ENCODE assay signal across 12 cellular contexts in the genomic region with DNA sequence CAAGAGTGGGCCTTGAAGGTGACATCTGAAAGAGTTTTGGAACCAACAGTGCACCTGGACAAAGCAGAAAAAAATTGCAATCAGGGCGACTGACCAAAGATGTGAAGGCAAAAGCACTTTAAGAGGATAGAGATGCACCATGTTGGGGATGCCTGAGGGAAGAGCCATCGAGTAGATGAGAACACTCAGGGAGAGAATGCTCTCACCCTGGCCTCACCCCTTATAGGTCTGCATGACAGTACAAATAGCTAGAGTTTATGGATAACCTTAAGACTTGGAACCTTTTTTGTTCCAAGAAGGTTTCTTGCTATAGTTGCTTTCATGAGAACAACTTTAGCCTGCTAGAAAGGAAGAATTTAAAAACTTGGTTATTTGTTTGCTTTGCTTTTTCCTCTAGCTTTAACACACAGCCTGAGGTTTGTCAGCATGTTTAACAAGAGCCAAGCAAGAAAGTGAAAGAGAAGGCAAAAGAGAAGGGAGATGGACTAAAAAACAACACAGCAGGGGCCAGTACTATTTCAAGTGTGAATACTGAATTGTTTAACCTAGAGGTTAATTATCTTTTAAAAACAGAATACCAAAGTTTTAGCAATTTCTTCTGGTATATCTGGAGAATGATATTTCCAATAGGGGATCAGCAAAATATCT.
DNase-seq lines count a peak whose midpoint lies in the region; ATAC-seq and TF ChIP-seq lines count a peak whose summit lies in the region.
"Had no signal": no experiment of that assay in that cellular context is flagged by ENCODE, and none has a peak within 500 bp of the region (broad histone marks: within the 10 kb centered on the region; RNA-seq: fewer than 3 reads in every experiment).

No MANE protein-coding gene starts in this region.

- H2AK5ac ChIP-seq in neuronal stem cell (ENCODE audit: low read depth, low read length): no peak overlapping the region

- H3K27me3 Mint-ChIP-seq in WTC11 (ENCODE audit: low read depth): no peaks in the 10 kb centered on the region; the same call in 1 of the 2 replicates

- no peaks in the 10 kb centered on the region for H3K36me3 ChIP-seq in neuronal stem cell (replicated peaks in 1 of 2; ENCODE audit: control insufficient read depth in 2 of 2, insufficient read depth in 2 of 2, low read length in 2 of 2)

- peaks cover 5 to 13% of the 10 kb centered on the region in 2 donors for H3K4me1 ChIP-seq in neuronal stem cell (ENCODE audit: control insufficient read depth in 2 of 2, insufficient read depth in 1 of 2, low read depth in 1 of 2, low read length in 2 of 2)

- ATAC-seq in GM19023 (IDR thresholded peaks at IDR 0.05; ENCODE audit: unreplicated experiment): peak; percentile 69
- ATAC-seq in HG02678 (IDR thresholded peaks at IDR 0.05; ENCODE audit: unreplicated experiment): peak; percentile 61
- peak; percentile 77 for ATAC-seq in WTC11

- H4K91ac ChIP-seq in neuronal stem cell (ENCODE audit: low read depth, low read length, poor library complexity): no peak overlapping the region

- no peak overlapping the region for H2BK15ac ChIP-seq in neuronal stem cell (ENCODE audit: low read length)

- H2BK12ac ChIP-seq in neuronal stem cell (ENCODE audit: low read length): no peak overlapping the region

- H2BK120ac ChIP-seq in neuronal stem cell (ENCODE audit: low read depth, low read length): no peak overlapping the region

- H3K9me3 Mint-ChIP-seq in WTC11: no peaks in the 10 kb centered on the region

- H2AFZ ChIP-seq in neuronal stem cell (ENCODE audit: low read length): no peak overlapping the region

- no peak for TF ChIP-seq CTCF in WTC11 (IDR thresholded peaks at IDR 0.05)

- no peak overlapping the region for H2BK5ac ChIP-seq in neuronal stem cell (ENCODE audit: low read length)

- H3K4me3 ChIP-seq in neuronal stem cell (ENCODE audit: low read length in 2 of 2): no peak overlapping the region
- H3K4me3 ChIP-seq: mucosa of descending colon, skin epidermis had no signal

- H3K4me1 Mint-ChIP-seq in WTC11: peaks cover 35% of the 10 kb centered on the region

- DNase-seq in WTC11 (ENCODE audit: low spot score) (no peak), neuronal stem cell (ENCODE audit: low spot score) (no peak), activated gamma-delta T cell (lab: John Stamatoyannopoulos, UW) (no peak), DMS53 (lab: John Stamatoyannopoulos, UW) (no peak), D341Med (ENCODE audit: low spot score) (no peak)
- DNase-seq in NK-92 treated with Interleukin-12 subunit alpha and Interleukin-12 subunit beta, amount 100 ng/mL, for 24 hours (lab: John Stamatoyannopoulos, UW): no peak
- DNase-seq: activated CD4-positive, alpha-beta T cell treated with anti-CD3 and anti-CD28 coated beads for 48 hours; activated gamma-delta T cell treated with Interleukin-2 at 50 U/mL for 16 hours; mucosa of descending colon had no signal

- H3K27ac ChIP-seq in neuronal stem cell (replicated peaks; ENCODE audit: low read length): peak overlapping the region; percentile 32
- H3K27ac ChIP-seq: skin epidermis had no signal

- H3K36me3 Mint-ChIP-seq in WTC11: no peaks in the 10 kb centered on the region

- H3K14ac ChIP-seq in neuronal stem cell (ENCODE audit: low read length): no peak overlapping the region

- no CpG with 5 or more reads among the region's 2 CpGs for WGBS in neuronal stem cell (ENCODE audit: extremely low coverage in 2 of 2, insufficient read length in 2 of 2, insufficient replicate concordance in 1 of 2), 2 donors

- H4K8ac ChIP-seq in neuronal stem cell (ENCODE audit: low read depth, low read length): no peak overlapping the region

- no peaks in the 10 kb centered on the region for H3K79me1 ChIP-seq in neuronal stem cell (ENCODE audit: low read depth, low read length)

- H3K4me2 ChIP-seq in neuronal stem cell (ENCODE audit: insufficient read depth, low read length, poor library complexity, severe bottlenecking): no peak overlapping the region

- H3K27ac Mint-ChIP-seq in WTC11: peak overlapping the region; percentile 38; the same call in 1 of the 2 replicates

- no peak overlapping the region for H3K23ac ChIP-seq in neuronal stem cell (ENCODE audit: low read depth, low read length, poor library complexity)

- CTCF ChIA-PET in WTC11 (lab: Charles Lee): interaction anchor here (1.8 kb wide), 1 partner anchor 27 kb away, joined by 5 read pairs; no protein-coding TSS in a partner anchor

- no peaks in the 10 kb centered on the region for H3K9me3 ChIP-seq in neuronal stem cell (replicated peaks in 1 of 2; ENCODE audit: control insufficient read depth in 2 of 2, insufficient read depth in 1 of 2, low read depth in 1 of 2, low read length in 2 of 2)
- H3K9me3 ChIP-seq: mucosa of descending colon had no signal

- no peaks in the 10 kb centered on the region for H3K27me3 ChIP-seq in neuronal stem cell (ENCODE audit: control insufficient read depth in 3 of 3, insufficient read depth in 3 of 3, low read depth in 1 of 3, low read length in 3 of 3)

- no peak overlapping the region for H3K18ac ChIP-seq in neuronal stem cell (ENCODE audit: low read length)

- H3K9ac ChIP-seq in neuronal stem cell (ENCODE audit: low read depth, low read length, poor library complexity): no peak overlapping the region

- H3K4ac ChIP-seq in neuronal stem cell (ENCODE audit: low read length): no peak overlapping the region

- POLR2A ChIA-PET in WTC11 (lab: Charles Lee): no interaction called here

- no peak overlapping the region for H3K4me3 Mint-ChIP-seq in WTC11

TF ChIP-seq in WTC11, 78 proteins besides CTCF, POLR2A, EP300 and RAD21 (continues in another document):
- TF ChIP-seq, protein P1, sequence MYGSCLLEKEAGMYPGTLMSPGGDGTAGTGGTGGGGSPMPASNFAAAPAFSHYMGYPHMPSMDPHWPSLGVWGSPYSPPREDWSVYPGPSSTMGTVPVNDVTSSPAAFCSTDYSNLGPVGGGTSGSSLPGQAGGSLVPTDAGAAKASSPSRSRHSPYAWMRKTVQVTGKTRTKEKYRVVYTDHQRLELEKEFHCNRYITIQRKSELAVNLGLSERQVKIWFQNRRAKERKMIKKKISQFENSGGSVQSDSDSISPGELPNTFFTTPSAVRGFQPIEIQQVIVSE (CRISPR knock-in tag; IDR thresholded peaks at IDR 0.05; ENCODE audit: borderline replicate concordance): no peak
- TF ChIP-seq, protein P2, sequence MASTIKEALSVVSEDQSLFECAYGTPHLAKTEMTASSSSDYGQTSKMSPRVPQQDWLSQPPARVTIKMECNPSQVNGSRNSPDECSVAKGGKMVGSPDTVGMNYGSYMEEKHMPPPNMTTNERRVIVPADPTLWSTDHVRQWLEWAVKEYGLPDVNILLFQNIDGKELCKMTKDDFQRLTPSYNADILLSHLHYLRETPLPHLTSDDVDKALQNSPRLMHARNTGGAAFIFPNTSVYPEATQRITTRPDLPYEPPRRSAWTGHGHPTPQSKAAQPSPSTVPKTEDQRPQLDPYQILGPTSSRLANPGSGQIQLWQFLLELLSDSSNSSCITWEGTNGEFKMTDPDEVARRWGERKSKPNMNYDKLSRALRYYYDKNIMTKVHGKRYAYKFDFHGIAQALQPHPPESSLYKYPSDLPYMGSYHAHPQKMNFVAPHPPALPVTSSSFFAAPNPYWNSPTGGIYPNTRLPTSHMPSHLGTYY (CRISPR knock-in tag; IDR thresholded peaks at IDR 0.05): no peak
- TF ChIP-seq NR2C2 (CRISPR knock-in tag; IDR thresholded peaks at IDR 0.05) (no peak), CREB1 (CRISPR knock-in tag; IDR thresholded peaks at IDR 0.05) (no peak), ZNF416 (CRISPR knock-in tag; IDR thresholded peaks at IDR 0.05) (no peak), TCF7 (CRISPR knock-in tag; IDR thresholded peaks at IDR 0.05; ENCODE audit: low read depth) (no peak), FOXK1 (CRISPR knock-in tag; IDR thresholded peaks at IDR 0.05) (no peak), CREM (CRISPR knock-in tag; IDR thresholded peaks at IDR 0.05) (no peak), TEAD1 (CRISPR knock-in tag; IDR thresholded peaks at IDR 0.05) (no peak), IRF2 (CRISPR knock-in tag; IDR thresholded peaks at IDR 0.05; ENCODE audit: borderline replicate concordance, low read depth) (no peak), ATF1 (CRISPR knock-in tag; IDR thresholded peaks at IDR 0.05) (no peak), ZNF396 (CRISPR knock-in tag; IDR thresholded peaks at IDR 0.05; ENCODE audit: borderline replicate concordance) (no peak), ZNF671 (CRISPR knock-in tag; IDR thresholded peaks at IDR 0.05) (no peak), NFATC4 (CRISPR knock-in tag; IDR thresholded peaks at IDR 0.05) (no peak)
- TF ChIP-seq, protein P3, sequence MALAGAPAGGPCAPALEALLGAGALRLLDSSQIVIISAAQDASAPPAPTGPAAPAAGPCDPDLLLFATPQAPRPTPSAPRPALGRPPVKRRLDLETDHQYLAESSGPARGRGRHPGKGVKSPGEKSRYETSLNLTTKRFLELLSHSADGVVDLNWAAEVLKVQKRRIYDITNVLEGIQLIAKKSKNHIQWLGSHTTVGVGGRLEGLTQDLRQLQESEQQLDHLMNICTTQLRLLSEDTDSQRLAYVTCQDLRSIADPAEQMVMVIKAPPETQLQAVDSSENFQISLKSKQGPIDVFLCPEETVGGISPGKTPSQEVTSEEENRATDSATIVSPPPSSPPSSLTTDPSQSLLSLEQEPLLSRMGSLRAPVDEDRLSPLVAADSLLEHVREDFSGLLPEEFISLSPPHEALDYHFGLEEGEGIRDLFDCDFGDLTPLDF (CRISPR knock-in tag; IDR thresholded peaks at IDR 0.05): no peak
- TF ChIP-seq, protein P4, sequence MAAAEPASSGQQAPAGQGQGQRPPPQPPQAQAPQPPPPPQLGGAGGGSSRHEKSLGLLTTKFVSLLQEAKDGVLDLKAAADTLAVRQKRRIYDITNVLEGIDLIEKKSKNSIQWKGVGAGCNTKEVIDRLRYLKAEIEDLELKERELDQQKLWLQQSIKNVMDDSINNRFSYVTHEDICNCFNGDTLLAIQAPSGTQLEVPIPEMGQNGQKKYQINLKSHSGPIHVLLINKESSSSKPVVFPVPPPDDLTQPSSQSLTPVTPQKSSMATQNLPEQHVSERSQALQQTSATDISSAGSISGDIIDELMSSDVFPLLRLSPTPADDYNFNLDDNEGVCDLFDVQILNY (CRISPR knock-in tag; IDR thresholded peaks at IDR 0.05): no peak
- TF ChIP-seq, protein P5, sequence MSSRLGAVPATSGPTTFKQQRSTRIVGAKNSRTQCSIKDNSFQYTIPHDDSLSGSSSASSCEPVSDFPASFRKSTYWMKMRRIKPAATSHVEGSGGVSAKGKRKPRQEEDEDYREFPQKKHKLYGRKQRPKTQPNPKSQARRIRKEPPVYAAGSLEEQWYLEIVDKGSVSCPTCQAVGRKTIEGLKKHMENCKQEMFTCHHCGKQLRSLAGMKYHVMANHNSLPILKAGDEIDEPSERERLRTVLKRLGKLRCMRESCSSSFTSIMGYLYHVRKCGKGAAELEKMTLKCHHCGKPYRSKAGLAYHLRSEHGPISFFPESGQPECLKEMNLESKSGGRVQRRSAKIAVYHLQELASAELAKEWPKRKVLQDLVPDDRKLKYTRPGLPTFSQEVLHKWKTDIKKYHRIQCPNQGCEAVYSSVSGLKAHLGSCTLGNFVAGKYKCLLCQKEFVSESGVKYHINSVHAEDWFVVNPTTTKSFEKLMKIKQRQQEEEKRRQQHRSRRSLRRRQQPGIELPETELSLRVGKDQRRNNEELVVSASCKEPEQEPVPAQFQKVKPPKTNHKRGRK (CRISPR knock-in tag; IDR thresholded peaks at IDR 0.05; ENCODE audit: borderline replicate concordance): no peak
